ENCODE assay signal across 8 cellular contexts in the genomic region with DNA sequence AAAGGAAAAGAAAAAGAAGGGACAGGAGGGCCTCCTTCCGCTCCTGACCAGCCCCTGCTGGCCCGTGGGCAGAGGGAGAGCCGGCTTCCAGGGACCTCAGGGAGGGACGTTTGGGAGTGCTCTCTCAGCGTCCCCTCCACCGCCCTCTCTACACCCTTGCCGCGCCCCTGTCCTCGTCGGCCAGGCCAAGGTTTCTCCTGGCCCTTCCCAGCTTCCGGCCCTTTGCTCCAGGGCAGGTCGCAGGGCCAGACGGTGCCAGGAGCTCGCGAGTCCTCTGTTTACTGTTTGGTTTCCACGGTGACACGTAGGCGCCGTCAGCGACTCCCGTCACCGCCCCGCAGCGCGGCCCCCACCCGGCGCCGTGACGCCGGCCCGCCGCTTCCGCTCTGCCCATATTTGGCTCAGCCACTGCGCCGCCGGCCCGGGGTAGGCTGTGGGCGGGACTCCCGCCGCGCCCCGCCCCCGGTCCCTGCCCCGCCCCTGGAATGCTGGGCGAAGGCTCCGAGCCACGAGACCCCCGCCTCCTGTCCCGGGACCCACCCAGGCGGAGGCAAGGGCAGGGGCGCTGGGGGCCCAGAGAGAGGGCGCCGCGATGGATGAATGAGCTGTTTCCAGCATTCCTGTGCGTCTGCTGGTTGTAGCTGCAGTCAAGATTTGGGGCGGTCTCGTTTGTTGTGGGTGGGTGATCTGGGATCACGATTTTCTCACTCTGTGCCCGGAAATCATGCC. TPM values are rescaled to one million over a fixed set of nuclear protein-coding genes. Genes with fewer than 3 reads are reported as not detected.
DNase-seq lines count a peak whose midpoint lies in the region; ATAC-seq and TF ChIP-seq lines count a peak whose summit lies in the region.

No MANE protein-coding gene starts in this region.

- TF ChIP-seq CTCF in GM12865 (IDR thresholded peaks at IDR 0.05; ENCODE audit: insufficient read depth, low read depth, low read length, missing control alignments) = no peak
- TF ChIP-seq CTCF in SU-DHL-6 (IDR thresholded peaks at IDR 0.05; ENCODE audit: insufficient read depth, low read length, poor library complexity, severe bottlenecking) = no peak
- no peak for TF ChIP-seq CTCF in parathyroid adenoma (IDR thresholded peaks at IDR 0.05)
- TF ChIP-seq CTCF in tibial artery (IDR thresholded peaks at IDR 0.05) = no peak

- intact Hi-C loops in Right ventricle myocardium superior (cut with DNase I) = no loop called here
- intact Hi-C loops in tibial artery (cut with DNase I; ENCODE audit: low total_unique reads) = no loop called here

- ATAC-seq in HG02798 (IDR thresholded peaks at IDR 0.05; ENCODE audit: poor library complexity, unreplicated experiment) (peak; percentile 99), Right ventricle myocardium superior (ENCODE audit: poor library complexity) (peak; percentile 96)

- H3K27me3 ChIP-seq in SU-DHL-6 (ENCODE audit: low read length) = no peaks in the 10 kb centered on the region
- no peaks in the 10 kb centered on the region for H3K27me3 ChIP-seq in parathyroid adenoma (ENCODE audit: control insufficient read depth, insufficient read depth, low read length)
- H3K27me3 ChIP-seq in tibial artery = no peaks in the 10 kb centered on the region

- peaks cover 6% of the 10 kb centered on the region; the same call in 1 of the 2 replicates for H3F3A ChIP-seq in SU-DHL-6 (ENCODE audit: insufficient read depth)

- H3K9ac ChIP-seq in SU-DHL-6 (ENCODE audit: low read length) (peak overlapping the region; percentile 57), parathyroid adenoma (no peak overlapping the region)

- H3K27ac ChIP-seq in SU-DHL-6 (ENCODE audit: low read depth, low read length) (no peak overlapping the region), parathyroid adenoma (peak overlapping the region; percentile 96), tibial artery (peak overlapping the region; percentile 92)

- no peaks in the 10 kb centered on the region for H3K36me3 ChIP-seq in SU-DHL-6 (ENCODE audit: low read length)
- no peaks in the 10 kb centered on the region for H3K36me3 ChIP-seq in parathyroid adenoma (ENCODE audit: control insufficient read depth, insufficient read depth, low read length)
- no peaks in the 10 kb centered on the region for H3K36me3 ChIP-seq in tibial artery

- peak overlapping the region; percentile 73 for H3K4me2 ChIP-seq in SU-DHL-6 (ENCODE audit: low read depth, low read length, poor library complexity, severe bottlenecking)
- peak overlapping the region; percentile 92 for H3K4me2 ChIP-seq in parathyroid adenoma (ENCODE audit: low read length)

- DNase-seq in GM12865 (ENCODE audit: low read depth) (peak; percentile 94), NCI-H1417 (lab: John Stamatoyannopoulos, UW) (peak; percentile 96 to 97 (median 96)), Right ventricle myocardium superior (peak; percentile 97), tibial artery (peak; percentile 94 to 99)
- DNase-seq in activated naive CD8-positive, alpha-beta T cell treated with anti-CD3 and anti-CD28 coated beads, Interleukin-2, amount 50 U/mL, for 16 hours (ENCODE audit: low read depth, low spot score) = peak; percentile 85

- H3K9me2 ChIP-seq in SU-DHL-6 (replicated peaks; ENCODE audit: insufficient read depth, low read length) = no peaks in the 10 kb centered on the region

- H3K4me3 ChIP-seq in GM12865 (ENCODE audit: low read depth, low read length) (peak overlapping the region; percentile 76), SU-DHL-6 (ENCODE audit: insufficient read depth, low read length, poor library complexity, severe bottlenecking) (peak overlapping the region; percentile 84), parathyroid adenoma (ENCODE audit: low read depth, low read length) (peak overlapping the region; percentile 79), tibial artery (peak overlapping the region; percentile 53 to 61)

- H3K4me1 ChIP-seq in parathyroid adenoma = peaks cover 11% of the 10 kb centered on the region
- H3K4me1 ChIP-seq in tibial artery = peaks cover 0 to 25% (median 12%) of the 10 kb centered on the region in 4 donors

- H3K79me2 ChIP-seq in SU-DHL-6 (ENCODE audit: insufficient read depth, low read length) (no peaks in the 10 kb centered on the region), parathyroid adenoma (no peaks in the 10 kb centered on the region)

- H3K9me3 ChIP-seq in SU-DHL-6 (ENCODE audit: insufficient read depth, low read length) (no peaks in the 10 kb centered on the region), parathyroid adenoma (ENCODE audit: control insufficient read depth, low read length) (no peaks in the 10 kb centered on the region), tibial artery (no peaks in the 10 kb centered on the region)

- H4K20me1 ChIP-seq in SU-DHL-6 (ENCODE audit: low read depth, low read length) = no peaks in the 10 kb centered on the region

- peak overlapping the region; percentile 86 for H2AFZ ChIP-seq in SU-DHL-6 (ENCODE audit: low read depth, low read length, severe bottlenecking)
- H2AFZ ChIP-seq in parathyroid adenoma = peak overlapping the region; percentile 81

RNA-seq across cellular contexts. Expression of a gene that starts 15.5 kb away (rescaled TPM):
- 11.9 TPM for total RNA-seq in Right ventricle myocardium superior
